Comparison of ENCODE assay signal across 2 cellular contexts in genomic region chr7:116162992-116163391, GRCh38.
TF ChIP-seq lines count a peak whose summit lies in the region.

No MANE protein-coding gene starts in this region.

TF ChIP-seq in GM23338, 12 proteins besides CTCF, POLR2A, EP300 and RAD21 (continued from another document):
- TF ChIP-seq CREB1 (CRISPR knock-in tag; IDR thresholded peaks at IDR 0.05; ENCODE audit: low read depth) (no peak), ZNF462 (CRISPR knock-in tag; IDR thresholded peaks at IDR 0.05) (no peak), EZH2 (IDR thresholded peaks at IDR 0.05; ENCODE audit: low read depth, unreplicated experiment) (no peak), NANOG (IDR thresholded peaks at IDR 0.05; ENCODE audit: borderline replicate concordance) (no peak), EZH2phosphoT487 (IDR thresholded peaks at IDR 0.05; ENCODE audit: unreplicated experiment) (no peak), ZNF114 (CRISPR knock-in tag; IDR thresholded peaks at IDR 0.05) (no peak), ETS1 (IDR thresholded peaks at IDR 0.05) (no peak), JUNB (IDR thresholded peaks at IDR 0.05; ENCODE audit: unreplicated experiment) (no peak)
TF ChIP-seq in GM23338: peak in this region for 0.

TF ChIP-seq in WTC11, 78 proteins besides CTCF, POLR2A, EP300 and RAD21 (continued from another document):
- TF ChIP-seq STAT6 (CRISPR knock-in tag; conservative IDR thresholded peaks at IDR 0.05; ENCODE audit: low read depth) (no peak), ZNF396 (CRISPR knock-in tag; IDR thresholded peaks at IDR 0.05; ENCODE audit: borderline replicate concordance) (no peak), ATF2 (CRISPR knock-in tag; IDR thresholded peaks at IDR 0.05; ENCODE audit: borderline replicate concordance, low read depth) (no peak), TCF7 (CRISPR knock-in tag; IDR thresholded peaks at IDR 0.05; ENCODE audit: low read depth) (no peak), ERG (CRISPR knock-in tag; IDR thresholded peaks at IDR 0.05) (no peak), MYBL2 (CRISPR knock-in tag; IDR thresholded peaks at IDR 0.05) (no peak), RORB (CRISPR knock-in tag; IDR thresholded peaks at IDR 0.05) (no peak), NFYB (CRISPR knock-in tag; conservative IDR thresholded peaks at IDR 0.05; ENCODE audit: low read depth) (no peak), GABPB1 (CRISPR knock-in tag; IDR thresholded peaks at IDR 0.05) (no peak), ZMAT4 (CRISPR knock-in tag; IDR thresholded peaks at IDR 0.05) (no peak), PRRX2 (CRISPR knock-in tag; IDR thresholded peaks at IDR 0.05) (no peak), ZNF121 (CRISPR knock-in tag; IDR thresholded peaks at IDR 0.05) (no peak), CREB1 (CRISPR knock-in tag; IDR thresholded peaks at IDR 0.05) (no peak)
